Comparison of ENCODE assay signal across 23 cellular contexts in genomic region chr1:57911427-57911826, GRCh38.
DNase-seq lines count a peak whose midpoint lies in the region; ATAC-seq and TF ChIP-seq lines count a peak whose summit lies in the region.
"Had no signal": no experiment of that assay in that cellular context is flagged by ENCODE, and none has a peak within 500 bp of the region (broad histone marks: within the 10 kb centered on the region; RNA-seq: fewer than 3 reads in every experiment).

No MANE protein-coding gene starts in this region.

- H3K9me3 Mint-ChIP-seq in brain = peaks cover 0 to 2% (median 0%) of the 10 kb centered on the region in 5 experiments
- peaks cover 42% of the 10 kb centered on the region for H3K9me3 Mint-ChIP-seq in HFFc6

- intact Hi-C loops in aorta (cut with DNase I) = no loop called here

- H3K4me3 Mint-ChIP-seq in brain = no peak overlapping the region
- no peak overlapping the region for H3K4me3 Mint-ChIP-seq in HFFc6
- H3K4me3 Mint-ChIP-seq: CD14-positive monocyte; CD4-positive, alpha-beta memory T cell; CD4-positive, CD25-positive, alpha-beta regulatory T cell; CD8-positive, alpha-beta memory T cell had no signal

- H3K36me3 Mint-ChIP-seq in brain = no peaks in the 10 kb centered on the region
- H3K36me3 Mint-ChIP-seq in HFFc6 (ENCODE audit: low read depth) = no peaks in the 10 kb centered on the region
- H3K36me3 Mint-ChIP-seq: CD14-positive monocyte; CD4-positive, alpha-beta memory T cell; CD4-positive, CD25-positive, alpha-beta regulatory T cell; CD8-positive, alpha-beta memory T cell had no signal

- H3K27ac ChIP-seq in WERI-Rb-1 (no peak overlapping the region), aorta (ENCODE audit: low read depth in 1 of 2, low read length in 2 of 2) (no peak overlapping the region)
- H3K27ac ChIP-seq: BLaER1 had no signal

- peak; percentile 10 for DNase-seq in WERI-Rb-1
- DNase-seq in aorta = no peak
- no peak for DNase-seq in HFFc6
- DNase-seq: 8988T; ACHN; BE2C; C1 segment of cervical spinal cord; CD4-positive, alpha-beta memory T cell; CD4-positive, CD25-positive, alpha-beta regulatory T cell; CD8-positive, alpha-beta memory T cell; COR-L47; DMS 273 treated with DMSO at 0.1 percent for 48 hours; DMS153; DMS53; DMS79; DND-41; EL; GDM1 had no signal

- TF ChIP-seq CTCF in WERI-Rb-1 (IDR thresholded peaks at IDR 0.05; ENCODE audit: low read depth, low read length) = no peak
- no peak for TF ChIP-seq CTCF in brain (conservative IDR thresholded peaks at IDR 0.05)
- no peak for TF ChIP-seq CTCF in HFFc6 (IDR thresholded peaks at IDR 0.05)

- H3K4me3 ChIP-seq in WERI-Rb-1 (ENCODE audit: low read depth, low read length) (no peak overlapping the region), aorta (ENCODE audit: low read length in 2 of 2) (no peak overlapping the region)
- H3K4me3 ChIP-seq: BLaER1, GM12878 had no signal

- H3K27me3 Mint-ChIP-seq in brain (no peaks in the 10 kb centered on the region), HFFc6 (ENCODE audit: insufficient read depth) (no peaks in the 10 kb centered on the region)
- H3K27me3 Mint-ChIP-seq: CD4-positive, alpha-beta memory T cell; CD4-positive, CD25-positive, alpha-beta regulatory T cell; CD8-positive, alpha-beta memory T cell had no signal

- no peaks in the 10 kb centered on the region for H3K9me3 ChIP-seq in WERI-Rb-1 (ENCODE audit: severe bottlenecking)
- H3K9me3 ChIP-seq in aorta (ENCODE audit: control insufficient read depth, low read length) = peaks cover 2% of the 10 kb centered on the region
- H3K9me3 ChIP-seq: BE2C, BLaER1 had no signal

- H3K36me3 ChIP-seq in WERI-Rb-1 (no peaks in the 10 kb centered on the region), aorta (ENCODE audit: control insufficient read depth in 1 of 2, insufficient read depth in 2 of 2, low read length in 1 of 2) (no peaks in the 10 kb centered on the region)
- H3K36me3 ChIP-seq: BE2C, BLaER1 had no signal

- H3K27me3 ChIP-seq in WERI-Rb-1 (ENCODE audit: insufficient read depth, low read depth, severe bottlenecking) (no peaks in the 10 kb centered on the region), aorta (ENCODE audit: control insufficient read depth in 1 of 2, insufficient read depth in 2 of 2, low read length in 1 of 2) (no peaks in the 10 kb centered on the region)
- H3K27me3 ChIP-seq: BE2C, BLaER1 had no signal

- H3K27ac Mint-ChIP-seq in brain (peak overlapping the region in 4 of 5 experiments; percentile 8 to 97 (median 42)), HFFc6 (no peak overlapping the region)
- H3K27ac Mint-ChIP-seq: CD14-positive monocyte; CD4-positive, alpha-beta memory T cell; CD4-positive, CD25-positive, alpha-beta regulatory T cell; CD8-positive, alpha-beta memory T cell had no signal

- ATAC-seq in aorta (ENCODE audit: low FRiP score) = peak; percentile 36
- no peak for ATAC-seq in esophagus mucosa
- ATAC-seq: GM12878 had no signal

- H3K4me1 ChIP-seq in aorta (ENCODE audit: control insufficient read depth in 1 of 2, insufficient read depth in 2 of 2, low read length in 2 of 2) = no peaks in the 10 kb centered on the region
- H3K4me1 ChIP-seq: BE2C had no signal

- 65 to 74% methylated on average over 4 of the region's 4 CpGs for WGBS in aorta, 2 donors

- H3K4me1 Mint-ChIP-seq in brain (peaks cover 34% of the 10 kb centered on the region), HFFc6 (ENCODE audit: low read depth) (no peaks in the 10 kb centered on the region)
- H3K4me1 Mint-ChIP-seq: CD14-positive monocyte; CD4-positive, alpha-beta memory T cell; CD4-positive, CD25-positive, alpha-beta regulatory T cell; CD8-positive, alpha-beta memory T cell had no signal
